In the genomic region with DNA sequence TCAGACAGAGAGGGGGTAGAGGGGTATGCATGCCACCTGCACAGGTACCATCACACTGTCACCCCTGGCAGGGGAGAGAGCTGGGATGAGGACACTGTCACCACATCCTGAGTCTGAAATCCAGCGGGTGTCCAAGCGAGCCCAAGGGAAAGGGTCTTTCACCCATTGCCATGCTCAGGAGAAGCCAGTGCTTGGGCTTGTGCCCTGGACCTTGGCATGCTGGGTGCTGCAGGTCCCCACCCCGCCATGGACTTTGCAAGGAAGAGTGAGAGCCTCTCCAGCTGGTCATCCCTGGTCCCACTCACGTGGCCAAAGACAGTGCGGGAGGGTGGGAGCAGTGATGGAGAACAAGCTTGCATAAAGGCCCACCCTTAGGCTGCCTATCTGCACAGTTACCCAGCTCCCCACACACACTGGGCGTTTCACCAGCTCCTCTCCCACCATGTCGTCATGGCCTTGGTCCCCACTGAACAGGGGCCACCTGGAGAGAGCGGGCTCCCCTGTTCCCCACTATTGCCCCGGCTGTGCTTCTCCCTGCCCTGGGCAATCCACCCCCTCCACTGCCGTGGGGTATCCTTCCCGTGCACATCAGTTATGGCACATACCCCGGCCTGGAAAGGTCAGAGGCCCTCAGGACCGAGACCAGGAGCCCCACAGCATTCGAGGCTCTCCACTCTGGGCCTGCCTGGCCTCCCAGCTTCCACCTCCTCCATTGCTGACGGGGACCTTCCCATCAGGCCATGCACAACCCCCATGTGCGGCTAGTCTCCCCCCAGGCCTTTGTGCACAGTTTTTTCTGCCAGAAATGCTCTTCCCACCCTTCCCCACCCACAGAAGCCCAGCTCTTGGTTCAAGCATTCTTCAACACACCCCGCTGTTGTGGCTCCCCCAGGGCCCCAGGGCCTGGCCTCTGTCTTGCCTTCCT, we compare ENCODE assay signal across 21 cellular contexts.
"Had no signal": no experiment of that assay in that cellular context is flagged by ENCODE, and none has a peak within 500 bp of the region (broad histone marks: within the 10 kb centered on the region; RNA-seq: fewer than 3 reads in every experiment).

No MANE protein-coding gene starts in this region.

- H3K4me3 Mint-ChIP-seq: activated CD4-positive, alpha-beta T cell treated with anti-CD3 and anti-CD28 coated beads, Interleukin-2, amount 10 ng/mL, durations not matched to agents 7 days and 5 days; activated CD8-positive, alpha-beta T cell treated with anti-CD3 and anti-CD28 coated beads, Interleukin-2, amount 10 ng/mL, durations not matched to agents 7 days and 5 days; activated T-helper 1 cell treated with anti-CD3 and anti-CD28 coated beads, Interleukin-12 subunit alpha, Interleukin-12 subunit beta, Interleukin-2, Interleukin-4 antibody, amounts not matched to agents 30 ng/mL and 10 ng/mL and 1 ng/mL, durations not matched to agents 14 hours and 24 hours and 36 hours; natural killer cell treated with Interleukin-12 subunit alpha and Interleukin-12 subunit beta and Interleukin-15 and Interleukin-18, amount 100 ng/mL, for 72 hours; stimulated activated effector memory CD8-positive, alpha-beta T cell treated with anti-CD3 and anti-CD28 coated beads, Interleukin-12 subunit alpha, Interleukin-12 subunit beta, amount 100 ng/mL, for 72 hours; T-cell; T-helper 2 cell treated with Interferon-gamma antibody and Interleukin-4, amounts not matched to agents 5 μg/mL and 100 μg/mL, for 36 hours had no signal

- DNase-seq: activated CD4-positive, alpha-beta T cell treated with anti-CD3 and anti-CD28 coated beads, Interleukin-2, amount 10 ng/mL, durations not matched to agents 7 days and 5 days; activated CD4-positive, CD25-positive, alpha-beta regulatory T cell treated with anti-CD3 and anti-CD28 coated beads, Interleukin-2, amount 50 U/mL, for 72 hours; activated CD8-positive, alpha-beta T cell treated with anti-CD3 and anti-CD28 coated beads, Interleukin-2, amount 10 ng/mL, durations not matched to agents 7 days and 5 days; amygdala; cerebellar nuclear complex; cortex of kidney; kidney glomerular epithelial cell; left ventricle myocardium inferior; right cardiac atrium; stimulated activated CD4-positive, alpha-beta T cell treated with anti-CD3 and anti-CD28 coated beads, Interleukin-2, amount 100 ng/mL, for 24 hours; T-cell had no signal

- H3K36me3 Mint-ChIP-seq: natural killer cell treated with Interleukin-12 subunit alpha and Interleukin-12 subunit beta and Interleukin-15 and Interleukin-18, amount 100 ng/mL, for 72 hours; stimulated activated effector memory CD8-positive, alpha-beta T cell treated with anti-CD3 and anti-CD28 coated beads, Interleukin-12 subunit alpha, Interleukin-12 subunit beta, amount 100 ng/mL, for 72 hours; T-cell had no signal

- H3K27me3 ChIP-seq: foreskin keratinocyte, pancreas had no signal

- H3K4me3 ChIP-seq: left ventricle myocardium inferior, pancreas, skin epidermis, thoracic aorta had no signal

- FAIRE-seq: endometrium, pancreas had no signal

- H3K36me3 ChIP-seq: left ventricle myocardium inferior, pancreas, thoracic aorta had no signal

- ATAC-seq: activated CD8-positive, alpha-beta T cell treated with anti-CD3 and anti-CD28 coated beads, Interleukin-2, amount 10 ng/mL, durations not matched to agents 7 days and 5 days; natural killer cell treated with Interleukin-12 subunit alpha and Interleukin-12 subunit beta and Interleukin-15 and Interleukin-18, amount 100 ng/mL, for 72 hours; right cardiac atrium; stimulated activated effector memory CD8-positive, alpha-beta T cell treated with anti-CD3 and anti-CD28 coated beads, Interleukin-12 subunit alpha, Interleukin-12 subunit beta, amount 100 ng/mL, for 72 hours; T-cell had no signal

- H3K4me1 Mint-ChIP-seq: activated CD4-positive, alpha-beta T cell treated with anti-CD3 and anti-CD28 coated beads, Interleukin-2, amount 10 ng/mL, durations not matched to agents 7 days and 5 days; T-cell had no signal

- H3K9me3 ChIP-seq: left ventricle myocardium inferior, pancreas, thoracic aorta had no signal

- H3K27ac ChIP-seq: foreskin keratinocyte, left ventricle myocardium inferior, pancreas, skin epidermis, thoracic aorta, VCaP had no signal

- H3K27ac Mint-ChIP-seq: activated CD4-positive, alpha-beta T cell treated with anti-CD3 and anti-CD28 coated beads, Interleukin-2, amount 10 ng/mL, durations not matched to agents 7 days and 5 days; activated CD8-positive, alpha-beta T cell treated with anti-CD3 and anti-CD28 coated beads, Interleukin-2, amount 10 ng/mL, durations not matched to agents 7 days and 5 days; activated T-helper 1 cell treated with anti-CD3 and anti-CD28 coated beads, Interleukin-12 subunit alpha, Interleukin-12 subunit beta, Interleukin-2, Interleukin-4 antibody, amounts not matched to agents 30 ng/mL and 10 ng/mL and 1 ng/mL, durations not matched to agents 14 hours and 24 hours and 36 hours; natural killer cell treated with Interleukin-12 subunit alpha and Interleukin-12 subunit beta and Interleukin-15 and Interleukin-18, amount 100 ng/mL, for 72 hours; stimulated activated effector memory CD8-positive, alpha-beta T cell treated with anti-CD3 and anti-CD28 coated beads, Interleukin-12 subunit alpha, Interleukin-12 subunit beta, amount 100 ng/mL, for 72 hours; T-cell; T-helper 2 cell treated with Interferon-gamma antibody and Interleukin-4, amounts not matched to agents 5 μg/mL and 100 μg/mL, for 36 hours had no signal

- H3K9me3 Mint-ChIP-seq: activated CD4-positive, alpha-beta T cell treated with anti-CD3 and anti-CD28 coated beads, Interleukin-2, amount 10 ng/mL, durations not matched to agents 7 days and 5 days; activated T-helper 1 cell treated with anti-CD3 and anti-CD28 coated beads, Interleukin-12 subunit alpha, Interleukin-12 subunit beta, Interleukin-2, Interleukin-4 antibody, amounts not matched to agents 30 ng/mL and 10 ng/mL and 1 ng/mL, durations not matched to agents 14 hours and 24 hours and 36 hours; natural killer cell treated with Interleukin-12 subunit alpha and Interleukin-12 subunit beta and Interleukin-15 and Interleukin-18, amount 100 ng/mL, for 72 hours; stimulated activated effector memory CD8-positive, alpha-beta T cell treated with anti-CD3 and anti-CD28 coated beads, Interleukin-12 subunit alpha, Interleukin-12 subunit beta, amount 100 ng/mL, for 72 hours; T-cell; T-helper 2 cell treated with Interferon-gamma antibody and Interleukin-4, amounts not matched to agents 5 μg/mL and 100 μg/mL, for 36 hours had no signal

- H3K4me1 ChIP-seq: foreskin keratinocyte had no signal
